15 cellular contexts compared by ENCODE assay signal in genomic region chr11:72953631-72954030, GRCh38.
A peak's percentile ranks its signal among the peaks of the same experiment; 100 is the strongest.
DNase-seq lines count a peak whose midpoint lies in the region; ATAC-seq, FAIRE-seq and TF ChIP-seq lines count a peak whose summit lies in the region.
"Had no signal": no experiment of that assay in that cellular context is flagged by ENCODE, and none has a peak within 500 bp of the region (broad histone marks: within the 10 kb centered on the region; RNA-seq: fewer than 3 reads in every experiment).

No MANE protein-coding gene starts in this region.

- TF ChIP-seq POLR2A in GM12878 (IDR thresholded peaks at IDR 0.05; ENCODE audit: low read depth, low read length), result no peak
- no peak for TF ChIP-seq POLR2A in testis (IDR thresholded peaks at IDR 0.05)

- TF ChIP-seq CTCF in GM12878 (IDR thresholded peaks at IDR 0.05 in 2 of 3, conservative IDR thresholded peaks at IDR 0.05 in 1 of 3; ENCODE audit: control insufficient read depth in 2 of 3, extremely low read depth in 1 of 3, insufficient read depth in 1 of 3, low read depth in 3 of 3, low read length in 3 of 3), result no peak
- TF ChIP-seq CTCF in nephron progenitor cell (IDR thresholded peaks at IDR 0.05), result no peak
- TF ChIP-seq CTCF in testis (IDR thresholded peaks at IDR 0.05), result no peak

- no TSS peak for BruUV-seq in GM12878 (replicated peaks; lab: Mats Ljungman, UMichigan)

- peaks cover 10% of the 10 kb centered on the region for H3K36me3 Mint-ChIP-seq in IgD-negative memory B cell
- H3K36me3 Mint-ChIP-seq in nephron progenitor cell (ENCODE audit: low read depth), result peaks cover 26% of the 10 kb centered on the region
- peaks cover 55% of the 10 kb centered on the region for H3K36me3 Mint-ChIP-seq in stimulated activated memory B cell treated with anti-CD40 and anti-IgM and Interleukin-4, amounts not matched to agents 10 μg/mL and 1 μg/mL and 100 μg/mL, for 72 hours
- peaks cover 17% of the 10 kb centered on the region for H3K36me3 Mint-ChIP-seq in activated naive CD8-positive, alpha-beta T cell treated with anti-CD3 and anti-CD28 coated beads for 36 hours

- H3K27me3 Mint-ChIP-seq in IgD-negative memory B cell (no peaks in the 10 kb centered on the region), nephron progenitor cell (ENCODE audit: low read depth, poor library complexity) (peaks cover 3% of the 10 kb centered on the region)
- H3K27me3 Mint-ChIP-seq in stimulated activated memory B cell treated with anti-CD40 and anti-IgM and Interleukin-4, amounts not matched to agents 10 μg/mL and 1 μg/mL and 100 μg/mL, for 72 hours, result no peaks in the 10 kb centered on the region
- H3K27me3 Mint-ChIP-seq in activated naive CD8-positive, alpha-beta T cell treated with anti-CD3 and anti-CD28 coated beads for 36 hours, result no peaks in the 10 kb centered on the region

- H2AFZ ChIP-seq in GM12878 (ENCODE audit: control insufficient read depth, low read depth, low read length), result no peak overlapping the region

- peaks cover 5% of the 10 kb centered on the region for H3K79me2 ChIP-seq in GM12878 (ENCODE audit: control insufficient read depth, insufficient read depth, low read length)

- H3K4me1 ChIP-seq in GM12878 (ENCODE audit: control insufficient read depth, insufficient read depth, low read length) (peaks cover 26% of the 10 kb centered on the region), testis (no peaks in the 10 kb centered on the region)
- H3K4me1 ChIP-seq: Caco-2, HAP-1 had no signal

- peak overlapping the region in 2 of 4 donors; percentile 27 to 35 for H3K4me3 Mint-ChIP-seq in IgD-negative memory B cell
- no peak overlapping the region for H3K4me3 Mint-ChIP-seq in nephron progenitor cell
- H3K4me3 Mint-ChIP-seq in stimulated activated memory B cell treated with anti-CD40 and anti-IgM and Interleukin-4, amounts not matched to agents 10 μg/mL and 1 μg/mL and 100 μg/mL, for 72 hours, result no peak overlapping the region
- H3K4me3 Mint-ChIP-seq in activated naive CD8-positive, alpha-beta T cell treated with anti-CD3 and anti-CD28 coated beads for 36 hours, result no peak overlapping the region
- H3K4me3 Mint-ChIP-seq: CD14-positive monocyte; CD8-positive, alpha-beta T cell had no signal

- DNase-seq in GM12878 (ENCODE audit: low read depth, low spot score), result no peak
- DNase-seq in nephron progenitor cell, result no peak
- no peak for DNase-seq in COLO668 (lab: John Stamatoyannopoulos, UW; ENCODE audit: unreplicated experiment)
- DNase-seq in activated naive CD8-positive, alpha-beta T cell treated with anti-CD3 and anti-CD28 coated beads for 36 hours, result no peak
- no peak for DNase-seq in testis
- DNase-seq: Caco-2; CD8-positive, alpha-beta T cell; DND-41; GDM1 had no signal

- peaks cover 51 to 61% (median 57%) of the 10 kb centered on the region in 3 donors for H3K4me1 Mint-ChIP-seq in IgD-negative memory B cell
- peaks cover 8% of the 10 kb centered on the region for H3K4me1 Mint-ChIP-seq in nephron progenitor cell
- peaks cover 62% of the 10 kb centered on the region for H3K4me1 Mint-ChIP-seq in stimulated activated memory B cell treated with anti-CD40 and anti-IgM and Interleukin-4, amounts not matched to agents 10 μg/mL and 1 μg/mL and 100 μg/mL, for 72 hours
- peaks cover 7% of the 10 kb centered on the region for H3K4me1 Mint-ChIP-seq in activated naive CD8-positive, alpha-beta T cell treated with anti-CD3 and anti-CD28 coated beads for 36 hours

- CTCF ChIA-PET in GM12878 (lab: Yijun Ruan, JAX), result interaction anchor here (0.6 to 1.4 kb wide), 5 partner anchors 12 to 963 kb away, joined by 3 to 4 read pairs (median 4); partner anchors contain the start of gene STARD10

- H3K27ac ChIP-seq in GM12878 (ENCODE audit: control insufficient read depth, insufficient read depth) (peak overlapping the region; percentile 48; the same call in 1 of the 2 replicates), testis (no peak overlapping the region)
- H3K27ac ChIP-seq: A549 had no signal

- no peak for ATAC-seq in GM12878
- no peak for ATAC-seq in stimulated activated memory B cell treated with anti-CD40 and anti-IgM and Interleukin-4, amounts not matched to agents 10 μg/mL and 1 μg/mL and 100 μg/mL, for 72 hours
- ATAC-seq: A549; CD8-positive, alpha-beta T cell had no signal

- H3K9me3 ChIP-seq in GM12878 (replicated peaks; ENCODE audit: control insufficient read depth, insufficient read depth, low read length) (no peaks in the 10 kb centered on the region; the same call in 2 of the 3 replicates), testis (no peaks in the 10 kb centered on the region)
- H3K9me3 ChIP-seq: A549, Caco-2, HAP-1 had no signal

- SMC1A ChIA-PET in GM12878 (lab: Charles Lee; ENCODE audit: uncharacterized antibody, unreplicated experiment), result interaction anchor here (1.2 to 1.4 kb wide), 2 partner anchors 17 to 224 kb away, joined by 3 read pairs; no protein-coding TSS in a partner anchor

- H3K27me3 ChIP-seq in GM12878 (replicated peaks in 1 of 2; ENCODE audit: control insufficient read depth in 2 of 2, insufficient read depth in 2 of 2, low read length in 1 of 2) (no peaks in the 10 kb centered on the region), testis (no peaks in the 10 kb centered on the region)

- no peak for FAIRE-seq in GM12878 (lab: Jason Lieb, UNC)
- FAIRE-seq: A549, H1 had no signal

- H3K9ac ChIP-seq in GM12878 (ENCODE audit: control insufficient read depth, insufficient read depth, low read length), result no peak overlapping the region

- POLR2A ChIA-PET in GM12878 (lab: Charles Lee), result no interaction called here

- H3K27ac Mint-ChIP-seq in IgD-negative memory B cell, result peak overlapping the region in 2 of 3 donors; percentile 49 to 92
- peak overlapping the region; percentile 26 for H3K27ac Mint-ChIP-seq in nephron progenitor cell
- peak overlapping the region; percentile 96 for H3K27ac Mint-ChIP-seq in stimulated activated memory B cell treated with anti-CD40 and anti-IgM and Interleukin-4, amounts not matched to agents 10 μg/mL and 1 μg/mL and 100 μg/mL, for 72 hours
- no peak overlapping the region for H3K27ac Mint-ChIP-seq in activated naive CD8-positive, alpha-beta T cell treated with anti-CD3 and anti-CD28 coated beads for 36 hours
- H3K27ac Mint-ChIP-seq: CD8-positive, alpha-beta T cell had no signal

- H4K20me1 ChIP-seq in GM12878 (ENCODE audit: control insufficient read depth, insufficient read depth), result no peaks in the 10 kb centered on the region

- peaks cover 0 to 5% of the 10 kb centered on the region in 2 experiments; a peak in 1 of 4 replicates for H3K36me3 ChIP-seq in GM12878 (ENCODE audit: control insufficient read depth in 2 of 2, insufficient read depth in 2 of 2, low read length in 1 of 2)
- H3K36me3 ChIP-seq in testis (ENCODE audit: low read depth, missing control alignments), result no peaks in the 10 kb centered on the region
- H3K36me3 ChIP-seq: HAP-1 had no signal

- in situ Hi-C loops in GM12878 (cut with MboI), result no loop called here

- no peak for TF ChIP-seq RAD21 in GM12878 (IDR thresholded peaks at IDR 0.05; ENCODE audit: insufficient read depth, low read depth, low read length)

- TF ChIP-seq EP300 in GM12878 (IDR thresholded peaks at IDR 0.05; ENCODE audit: borderline replicate concordance in 1 of 2, control insufficient read depth in 1 of 2, low read depth in 2 of 2, low read length in 2 of 2), result no peak

- H3K4me3 ChIP-seq in GM12878 (no peak overlapping the region), testis (no peak overlapping the region)
- H3K4me3 ChIP-seq: A549, HAP-1 had no signal

- intact Hi-C loops in GM12878 (cut with micrococcal nuclease; ENCODE audit: unreplicated experiment), result no loop called here
- intact Hi-C loops in testis (cut with DNase I; ENCODE audit: low total_unique reads), result no loop called here

- no peak overlapping the region for H3K4me2 ChIP-seq in GM12878 (ENCODE audit: control insufficient read depth, insufficient read depth)
- H3K4me2 ChIP-seq: A549 had no signal

- WGBS in GM12878 (ENCODE audit: insufficient coverage, insufficient replicate concordance, low lambda C conversion rate, missing lambda C conversion rate), result 100% methylated on average over 2 of the region's 2 CpGs
- 95 to 100% methylated on average over 2 of the region's 2 CpGs for WGBS in testis, 2 donors

- RAD21 ChIA-PET in GM12878 (lab: Charles Lee; ENCODE audit: unreplicated experiment), result interaction anchor here (1.3 kb wide), 2 partner anchors 183 to 184 kb away, joined by 3 to 4 read pairs; no protein-coding TSS in a partner anchor

- H3K9me3 Mint-ChIP-seq in IgD-negative memory B cell (peaks cover 0 to 2% (median 0%) of the 10 kb centered on the region in 3 donors), nephron progenitor cell (no peaks in the 10 kb centered on the region)
- H3K9me3 Mint-ChIP-seq in stimulated activated memory B cell treated with anti-CD40 and anti-IgM and Interleukin-4, amounts not matched to agents 10 μg/mL and 1 μg/mL and 100 μg/mL, for 72 hours, result no peaks in the 10 kb centered on the region
- peaks cover 2% of the 10 kb centered on the region for H3K9me3 Mint-ChIP-seq in activated naive CD8-positive, alpha-beta T cell treated with anti-CD3 and anti-CD28 coated beads for 36 hours
- H3K9me3 Mint-ChIP-seq: CD8-positive, alpha-beta T cell had no signal

TF ChIP-seq in GM12878, 131 proteins besides CTCF, POLR2A, EP300 and RAD21:
- TF ChIP-seq BCL11A (IDR thresholded peaks at IDR 0.05; ENCODE audit: low read depth, low read length) (no peak), SP1 (IDR thresholded peaks at IDR 0.05; ENCODE audit: low read depth, low read length) (no peak), JUNB (IDR thresholded peaks at IDR 0.05) (0 out of 2 replicates have a peak, but pooled peaks have one; percentile 3)
TF ChIP-seq in GM12878: peak in this region for 1.
